In the genomic region with DNA sequence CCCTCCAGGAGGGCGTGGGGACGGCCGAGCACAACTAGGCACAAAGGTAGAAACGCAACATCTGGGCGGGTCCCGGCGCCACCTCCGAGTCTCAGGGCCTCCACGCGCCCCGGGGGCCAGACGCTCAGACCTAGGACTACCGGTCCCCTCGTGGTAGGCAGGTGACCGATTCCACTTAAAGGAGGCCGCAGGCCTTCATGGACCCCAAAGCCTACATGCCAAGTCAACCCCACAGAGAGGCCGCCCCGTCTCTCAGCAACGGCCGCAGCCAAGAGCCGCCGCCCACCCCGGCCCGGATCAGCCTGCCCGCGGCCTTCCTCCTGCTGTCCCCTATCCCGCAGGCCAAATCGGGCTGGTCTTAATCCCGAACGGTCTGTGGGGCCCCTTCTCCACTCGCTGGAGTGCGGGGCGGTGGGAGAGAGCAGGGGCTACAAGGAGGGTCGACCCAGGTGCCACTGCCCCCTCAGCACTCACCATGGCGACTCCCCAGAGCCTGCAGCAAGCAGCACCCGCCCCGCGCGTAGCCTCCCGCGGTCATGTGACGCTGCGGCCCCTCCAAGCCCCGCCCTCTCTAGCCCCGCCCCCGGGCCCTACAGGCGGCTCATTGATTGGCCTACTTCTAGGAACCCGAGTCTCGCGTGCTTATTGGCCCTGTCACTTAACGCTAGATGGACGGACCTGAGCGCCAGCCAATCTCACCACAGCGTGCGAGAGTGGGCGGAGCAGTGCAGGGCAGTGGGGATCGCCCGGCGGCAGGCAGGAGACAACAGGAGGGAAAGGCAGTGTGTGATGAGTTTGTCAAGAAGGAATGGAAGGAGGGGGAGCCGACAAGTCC, we compare ENCODE assay signal across 1 cellular context.
TF ChIP-seq lines count a peak whose summit lies in the region.

VPS35 (minus strand) TSS at position 522 of the 835 bp plus-strand sequence; CDS start at position 477, 45 bp downstream.

TF ChIP-seq in K562, 482 proteins besides CTCF, POLR2A, EP300 and RAD21 (continued from another document and continues in another):
- no peak for TF ChIP-seq TSHZ1 (CRISPR knock-in tag; IDR thresholded peaks at IDR 0.05)
- no peak for TF ChIP-seq KLF16 (IDR thresholded peaks at IDR 0.05)
- TF ChIP-seq ELF1 (tag; IDR thresholded peaks at IDR 0.05) = no peak
- TF ChIP-seq XRCC5 (IDR thresholded peaks at IDR 0.05; ENCODE audit: low read depth, low read length) = no peak
- TF ChIP-seq CREBBP (IDR thresholded peaks at IDR 0.05; ENCODE audit: low read depth, low read length) = no peak
- TF ChIP-seq BDP1 (IDR thresholded peaks at IDR 0.05; ENCODE audit: insufficient read depth, insufficient read length) = no peak
- TF ChIP-seq ZNF277 (CRISPR knock-in tag; IDR thresholded peaks at IDR 0.05; ENCODE audit: borderline replicate concordance) = no peak
- no peak for TF ChIP-seq SNIP1 (IDR thresholded peaks at IDR 0.05; ENCODE audit: low read depth)
- peak; percentile 78 for TF ChIP-seq ZFX (CRISPR knock-in tag; IDR thresholded peaks at IDR 0.05)
- TF ChIP-seq BRCA1 (IDR thresholded peaks at IDR 0.05) = no peak
- TF ChIP-seq BRCA1 (CRISPR knock-in tag; IDR thresholded peaks at IDR 0.05) = no peak
- TF ChIP-seq UBTF (IDR thresholded peaks at IDR 0.05; ENCODE audit: borderline replicate concordance in 1 of 2, low read depth in 2 of 2, low read length in 2 of 2) = no peak
- no peak for TF ChIP-seq ZNF175 (CRISPR knock-in tag; IDR thresholded peaks at IDR 0.05; ENCODE audit: low read depth)
- no peak for TF ChIP-seq TAF15 (IDR thresholded peaks at IDR 0.05; ENCODE audit: low read depth, low read length)
- no peak; the same call in 1 of the 2 replicates for TF ChIP-seq GABPB2 (CRISPR knock-in tag; conservative IDR thresholded peaks at IDR 0.05)
- TF ChIP-seq BHLHE40 (IDR thresholded peaks at IDR 0.05; ENCODE audit: low read length) = no peak; the same call in 1 of the 2 replicates
- TF ChIP-seq E4F1 (CRISPR knock-in tag; IDR thresholded peaks at IDR 0.05; ENCODE audit: borderline replicate concordance) = no peak
- no peak; a peak in 2 of 4 replicates for TF ChIP-seq RCOR1 (IDR thresholded peaks at IDR 0.05; ENCODE audit: borderline replicate concordance in 1 of 2, low read depth in 2 of 2, low read length in 2 of 2)
- no peak for TF ChIP-seq ZNF507 (tag; conservative IDR thresholded peaks at IDR 0.05)
- no peak for TF ChIP-seq MLLT1 (IDR thresholded peaks at IDR 0.05)
- peak; percentile 96 for TF ChIP-seq TFE3 (CRISPR knock-in tag; IDR thresholded peaks at IDR 0.05)
- no peak for TF ChIP-seq ZNF512 (tag; IDR thresholded peaks at IDR 0.05)
- TF ChIP-seq, protein P1, sequence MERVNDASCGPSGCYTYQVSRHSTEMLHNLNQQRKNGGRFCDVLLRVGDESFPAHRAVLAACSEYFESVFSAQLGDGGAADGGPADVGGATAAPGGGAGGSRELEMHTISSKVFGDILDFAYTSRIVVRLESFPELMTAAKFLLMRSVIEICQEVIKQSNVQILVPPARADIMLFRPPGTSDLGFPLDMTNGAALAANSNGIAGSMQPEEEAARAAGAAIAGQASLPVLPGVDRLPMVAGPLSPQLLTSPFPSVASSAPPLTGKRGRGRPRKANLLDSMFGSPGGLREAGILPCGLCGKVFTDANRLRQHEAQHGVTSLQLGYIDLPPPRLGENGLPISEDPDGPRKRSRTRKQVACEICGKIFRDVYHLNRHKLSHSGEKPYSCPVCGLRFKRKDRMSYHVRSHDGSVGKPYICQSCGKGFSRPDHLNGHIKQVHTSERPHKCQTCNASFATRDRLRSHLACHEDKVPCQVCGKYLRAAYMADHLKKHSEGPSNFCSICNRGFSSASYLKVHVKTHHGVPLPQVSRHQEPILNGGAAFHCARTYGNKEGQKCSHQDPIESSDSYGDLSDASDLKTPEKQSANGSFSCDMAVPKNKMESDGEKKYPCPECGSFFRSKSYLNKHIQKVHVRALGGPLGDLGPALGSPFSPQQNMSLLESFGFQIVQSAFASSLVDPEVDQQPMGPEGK (CRISPR knock-in tag; IDR thresholded peaks at IDR 0.05; ENCODE audit: borderline replicate concordance) = no peak
- TF ChIP-seq ZBTB43 (CRISPR knock-in tag; IDR thresholded peaks at IDR 0.05) = no peak
- no peak for TF ChIP-seq BRD4 (IDR thresholded peaks at IDR 0.05)
- no peak for TF ChIP-seq ZNF197 (CRISPR knock-in tag; IDR thresholded peaks at IDR 0.05; ENCODE audit: low read depth)
- no peak for TF ChIP-seq KDM4B (IDR thresholded peaks at IDR 0.05; ENCODE audit: borderline replicate concordance in 2 of 2, low read depth in 1 of 2)
- TF ChIP-seq KDM1A (IDR thresholded peaks at IDR 0.05) = no peak; a peak in 1 of 4 replicates
- TF ChIP-seq SIN3B (IDR thresholded peaks at IDR 0.05; ENCODE audit: low read depth) = peak; percentile 80
- TF ChIP-seq TAF7 (tag; IDR thresholded peaks at IDR 0.05) = no peak
- peak; percentile 90 for TF ChIP-seq KLF13 (tag; IDR thresholded peaks at IDR 0.05; ENCODE audit: borderline replicate concordance, low read depth)
